ENCODE assay signal across 1 cellular context in genomic region chr9:96376926-96377874, GRCh38.
TF ChIP-seq lines count a peak whose summit lies in the region.

No MANE protein-coding gene starts in this region.

TF ChIP-seq in HepG2, 621 proteins besides CTCF, POLR2A, EP300 and RAD21 (continued from another document):
- TF ChIP-seq GRHL1 (CRISPR knock-in tag; conservative IDR thresholded peaks at IDR 0.05), result no peak
- 0 out of 2 replicates have a peak, but pooled peaks have one; percentile 11 for TF ChIP-seq GATAD1 (CRISPR knock-in tag; IDR thresholded peaks at IDR 0.05)
- peak; percentile 90 for TF ChIP-seq SIX1 (CRISPR knock-in tag; IDR thresholded peaks at IDR 0.05; ENCODE audit: borderline replicate concordance)
- no peak for TF ChIP-seq ZBTB37 (CRISPR knock-in tag; IDR thresholded peaks at IDR 0.05)
- TF ChIP-seq PHF8 (CRISPR knock-in tag; IDR thresholded peaks at IDR 0.05), result peak; percentile 26; the same call in 1 of the 2 replicates
- TF ChIP-seq ARID3A (IDR thresholded peaks at IDR 0.05; ENCODE audit: low read depth, low read length), result 0 out of 2 replicates have a peak, but pooled peaks have one; percentile 10
- TF ChIP-seq FOXO4 (CRISPR knock-in tag; conservative IDR thresholded peaks at IDR 0.05), result no peak
- peak; percentile 88 for TF ChIP-seq SIX4 (CRISPR knock-in tag; IDR thresholded peaks at IDR 0.05)
- peak; percentile 6; the same call in 1 of the 2 replicates for TF ChIP-seq FOSL2 (CRISPR knock-in tag; IDR thresholded peaks at IDR 0.05)
- TF ChIP-seq SOX6 (IDR thresholded peaks at IDR 0.05), result no peak
- peak; percentile 34; the same call in 1 of the 2 replicates for TF ChIP-seq SOX6 (CRISPR knock-in tag; IDR thresholded peaks at IDR 0.05)
